12 cellular contexts compared by ENCODE assay signal in the genomic region with DNA sequence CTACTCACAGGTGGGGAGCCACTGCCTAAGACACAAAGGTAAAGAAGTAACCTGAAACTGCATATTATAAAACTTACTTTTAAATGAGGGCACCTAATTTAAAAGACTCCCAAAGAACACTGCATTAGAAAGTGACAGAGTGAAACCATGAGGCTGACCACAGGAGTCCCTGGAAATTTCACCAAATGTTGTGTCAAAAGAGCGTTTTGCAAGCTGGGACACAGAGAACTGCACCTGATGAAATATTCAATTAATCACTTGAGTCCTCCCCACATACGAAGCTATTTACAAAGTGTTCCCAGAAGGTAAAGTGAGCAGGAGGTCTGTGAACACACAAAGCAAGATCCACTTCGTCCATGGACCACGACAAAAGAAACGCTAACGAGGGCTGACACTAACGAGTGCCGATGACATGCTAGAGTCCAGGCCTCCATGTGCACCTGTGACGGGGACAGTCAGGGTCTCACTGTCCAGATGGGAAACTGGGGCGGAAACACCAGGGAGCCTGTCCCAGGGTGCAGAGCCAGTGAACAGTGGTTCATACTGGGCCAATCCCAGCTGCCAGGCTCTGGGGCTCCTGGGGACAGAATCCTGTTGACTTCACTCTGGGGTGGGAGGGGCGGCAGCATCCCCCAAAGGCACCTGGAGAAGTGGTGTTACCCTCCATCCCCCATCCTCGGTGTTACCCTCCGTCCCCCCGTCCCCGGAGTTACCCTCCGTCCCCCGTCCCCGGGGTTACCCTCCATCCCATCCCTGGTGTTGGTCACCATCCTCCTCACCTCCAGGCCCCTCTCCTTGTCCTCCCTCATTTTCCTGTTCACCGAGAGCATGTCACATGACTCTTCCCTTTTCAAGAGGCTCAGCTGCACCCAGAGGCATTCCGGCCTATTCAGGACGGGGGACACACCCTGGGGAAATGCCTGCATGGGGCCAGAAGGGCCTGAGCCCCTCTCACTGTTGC.
DNase-seq lines count a peak whose midpoint lies in the region; ATAC-seq, FAIRE-seq and TF ChIP-seq lines count a peak whose summit lies in the region.
"Had no signal": no experiment of that assay in that cellular context is flagged by ENCODE, and none has a peak within 500 bp of the region (broad histone marks: within the 10 kb centered on the region; RNA-seq: fewer than 3 reads in every experiment).

No MANE protein-coding gene starts in this region.

- peak overlapping the region; percentile 85 for H3K4me2 ChIP-seq in astrocyte (ENCODE audit: low read length)
- H3K4me2 ChIP-seq: PC-9 had no signal

- ATAC-seq in right lobe of liver: no peak
- no peak for ATAC-seq in gastrocnemius medialis
- no peak for ATAC-seq in HG03139 (IDR thresholded peaks at IDR 0.05; ENCODE audit: unreplicated experiment)

- TF ChIP-seq CTCF in astrocyte (IDR thresholded peaks at IDR 0.05; ENCODE audit: insufficient read depth, low read depth, low read length) (no peak), right lobe of liver (IDR thresholded peaks at IDR 0.05) (no peak), gastrocnemius medialis (IDR thresholded peaks at IDR 0.05 in 4 of 5, conservative IDR thresholded peaks at IDR 0.05 in 1 of 5) (no peak)

- peak overlapping the region; percentile 82 for H3K9ac ChIP-seq in astrocyte (ENCODE audit: low read length)

- H3K27me3 ChIP-seq in astrocyte (ENCODE audit: insufficient read depth, low read length): no peaks in the 10 kb centered on the region
- H3K27me3 ChIP-seq in right lobe of liver: no peaks in the 10 kb centered on the region
- H3K27me3 ChIP-seq in gastrocnemius medialis: no peaks in the 10 kb centered on the region

- peaks cover 39% of the 10 kb centered on the region for H3K4me1 Mint-ChIP-seq in astrocyte (ENCODE audit: low read depth, unreplicated experiment)
- H3K4me1 Mint-ChIP-seq in activated CD4-positive, alpha-beta T cell treated with anti-CD3 and anti-CD28 coated beads, Interleukin-2, amount 10 ng/mL, durations not matched to agents 24 days and 14 days: no peaks in the 10 kb centered on the region

- no peaks in the 10 kb centered on the region for H3K27me3 Mint-ChIP-seq in astrocyte (ENCODE audit: low read depth, unreplicated experiment)
- H3K27me3 Mint-ChIP-seq in activated CD4-positive, alpha-beta T cell treated with anti-CD3 and anti-CD28 coated beads, Interleukin-2, amount 10 ng/mL, durations not matched to agents 24 days and 14 days: peaks cover 7% of the 10 kb centered on the region

- in situ Hi-C loops in G401 (cut with HindIII; ENCODE audit: low sequenced_read_pairs): no loop called here
- in situ Hi-C loops in gastrocnemius medialis (cut with MboI; ENCODE audit: low sequenced_read_pairs in 4 of 4): no loop called here

- peaks cover 14% of the 10 kb centered on the region for H3K36me3 Mint-ChIP-seq in astrocyte (ENCODE audit: low read depth, unreplicated experiment)
- H3K36me3 Mint-ChIP-seq in activated CD4-positive, alpha-beta T cell treated with anti-CD3 and anti-CD28 coated beads, Interleukin-2, amount 10 ng/mL, durations not matched to agents 24 days and 14 days (ENCODE audit: low read depth): no peaks in the 10 kb centered on the region

- H4K20me1 ChIP-seq in astrocyte (ENCODE audit: insufficient read depth, low read length): peaks cover 62% of the 10 kb centered on the region

- no peak overlapping the region for H3K4me3 ChIP-seq in astrocyte (ENCODE audit: insufficient read depth, low read depth, low read length)
- no peak overlapping the region for H3K4me3 ChIP-seq in right lobe of liver
- H3K4me3 ChIP-seq in gastrocnemius medialis: peak overlapping the region; percentile 22 to 54 (median 46)
- H3K4me3 ChIP-seq: PC-9 had no signal

- 92% methylated on average over 18 of the region's 21 CpGs for WGBS in right lobe of liver (ENCODE audit: insufficient coverage, low coverage, low lambda C conversion rate, missing lambda C conversion rate)

- no peak for FAIRE-seq in astrocyte (lab: Jason Lieb, UNC)
- FAIRE-seq: TTC549 had no signal

- TF ChIP-seq POLR2A in right lobe of liver (IDR thresholded peaks at IDR 0.05): no peak
- TF ChIP-seq POLR2A in gastrocnemius medialis (IDR thresholded peaks at IDR 0.05): no peak

- H3K4me3 Mint-ChIP-seq in astrocyte (ENCODE audit: unreplicated experiment): no peak overlapping the region
- H3K4me3 Mint-ChIP-seq in activated CD4-positive, alpha-beta T cell treated with anti-CD3 and anti-CD28 coated beads, Interleukin-2, amount 10 ng/mL, durations not matched to agents 24 days and 14 days: no peak overlapping the region

- DNase-seq in G401 (ENCODE audit: low spot score) (peak; percentile 42), astrocyte (ENCODE audit: low read depth) (no peak), right lobe of liver (peak in 1 of 3 donors; percentile 43), gastrocnemius medialis (no peak), mesenteric fat pad (ENCODE audit: low spot score) (no peak), NCI-H2227 (lab: John Stamatoyannopoulos, UW; ENCODE audit: unreplicated experiment) (no peak)
- no peak for DNase-seq in activated CD4-positive, alpha-beta T cell treated with anti-CD3 and anti-CD28 coated beads, Interleukin-2, amount 10 ng/mL, durations not matched to agents 24 days and 14 days

- no peak overlapping the region for H2AFZ ChIP-seq in astrocyte (ENCODE audit: low read depth, low read length)
- H2AFZ ChIP-seq: PC-9 had no signal

- H3K27ac Mint-ChIP-seq in astrocyte (ENCODE audit: unreplicated experiment): peak overlapping the region; percentile 74
- no peak overlapping the region for H3K27ac Mint-ChIP-seq in activated CD4-positive, alpha-beta T cell treated with anti-CD3 and anti-CD28 coated beads, Interleukin-2, amount 10 ng/mL, durations not matched to agents 24 days and 14 days
- H3K27ac Mint-ChIP-seq: IgD-negative memory B cell had no signal

- H3K79me2 ChIP-seq in astrocyte (ENCODE audit: insufficient read depth, low read length): peaks cover 92% of the 10 kb centered on the region

- intact Hi-C loops in right lobe of liver (cut with DNase I) (no loop called here), gastrocnemius medialis (cut with DNase I; ENCODE audit: low total_unique reads) (loop anchor here (2.0 to 10.0 kb wide), 4 partner anchors 35 to 419 kb away; a partner anchor contains a TSS)
- intact Hi-C loops in activated CD4-positive, alpha-beta T cell treated with anti-CD3 and anti-CD28 coated beads, Interleukin-2, amount 10 ng/mL, durations not matched to agents 24 days and 14 days (cut with micrococcal nuclease): no loop called here

- no peaks in the 10 kb centered on the region for H3K9me3 ChIP-seq in astrocyte (ENCODE audit: insufficient read depth, low read depth, low read length)
- no peaks in the 10 kb centered on the region for H3K9me3 ChIP-seq in right lobe of liver
- no peaks in the 10 kb centered on the region for H3K9me3 ChIP-seq in gastrocnemius medialis

- no peaks in the 10 kb centered on the region for H3K9me3 Mint-ChIP-seq in astrocyte (ENCODE audit: unreplicated experiment)
- no peaks in the 10 kb centered on the region for H3K9me3 Mint-ChIP-seq in activated CD4-positive, alpha-beta T cell treated with anti-CD3 and anti-CD28 coated beads, Interleukin-2, amount 10 ng/mL, durations not matched to agents 24 days and 14 days

- H3K4me1 ChIP-seq in astrocyte (ENCODE audit: insufficient read depth, low read length) (peaks cover 25% of the 10 kb centered on the region), right lobe of liver (no peaks in the 10 kb centered on the region), gastrocnemius medialis (peaks cover 46 to 48% of the 10 kb centered on the region in 2 donors)

- H3K36me3 ChIP-seq in astrocyte (ENCODE audit: insufficient read depth, low read length): no peaks in the 10 kb centered on the region
- H3K36me3 ChIP-seq in right lobe of liver: no peaks in the 10 kb centered on the region
- H3K36me3 ChIP-seq in gastrocnemius medialis: no peaks in the 10 kb centered on the region

- H3K27ac ChIP-seq in astrocyte (ENCODE audit: low read depth, low read length) (peak overlapping the region; percentile 94), right lobe of liver (peak overlapping the region; percentile 49 to 76 (median 56)), gastrocnemius medialis (peak overlapping the region; percentile 87 to 92 (median 88))
- H3K27ac ChIP-seq: C4-2B, PC-9 had no signal

Comparison
In these comparisons a context has a peak if more than half of its experiments do, and no peak if none do; other contexts are left out.
1. H3K4me3 ChIP-seq: peak in gastrocnemius medialis (4 of 4); none in astrocyte (single experiment) and right lobe of liver (0 of 3).
2. Peak in every context shown above with its lines, with median percentiles within 50 percentile points of each other: H3K27ac ChIP-seq.